Comparison of ENCODE assay signal across 9 cellular contexts in genomic region chr19:4678881-4679379, GRCh38. TPM values are rescaled to one million over a fixed set of nuclear protein-coding genes. Genes with fewer than 3 reads are reported as not detected.
DNase-seq lines count a peak whose midpoint lies in the region; ATAC-seq and TF ChIP-seq lines count a peak whose summit lies in the region.
"Had no signal": no experiment of that assay in that cellular context is flagged by ENCODE, and none has a peak within 500 bp of the region (broad histone marks: within the 10 kb centered on the region; RNA-seq: fewer than 3 reads in every experiment).

No MANE protein-coding gene starts in this region.

- H3K27me3 ChIP-seq in tibial nerve, result no peaks in the 10 kb centered on the region
- H3K27me3 ChIP-seq: transverse colon had no signal

- CTCF ChIA-PET in WTC11 (lab: Charles Lee), result interaction anchor here (0.6 to 2.9 kb wide), 19 partner anchors 11 to 710 kb away, joined by 3 to 15 read pairs (median 3); partner anchors contain the start of gene FEM1A

- TF ChIP-seq POLR2A in tibial nerve (IDR thresholded peaks at IDR 0.05), result no peak

- 52 to 61% methylated on average over 20 of the region's 20 CpGs for WGBS in tibial nerve, 2 donors

- H3K4me1 ChIP-seq in tibial nerve, result peaks cover 0 to 7% (median 0%) of the 10 kb centered on the region in 4 donors
- H3K4me1 ChIP-seq: transverse colon had no signal

- peaks cover 12% of the 10 kb centered on the region for H3K4me1 Mint-ChIP-seq in WTC11

- no peak for TF ChIP-seq CTCF in WTC11 (IDR thresholded peaks at IDR 0.05)
- no peak for TF ChIP-seq CTCF in tibial nerve (IDR thresholded peaks at IDR 0.05)

- no peaks in the 10 kb centered on the region for H3K27me3 Mint-ChIP-seq in WTC11 (ENCODE audit: low read depth)

- H3K36me3 Mint-ChIP-seq in WTC11, result peaks cover 13% of the 10 kb centered on the region

- peak overlapping the region; percentile 36; the same call in 1 of the 2 replicates for H3K4me3 ChIP-seq in iPS-18c (ENCODE audit: insufficient read depth, low read depth, low read length)
- no peak overlapping the region for H3K4me3 ChIP-seq in tibial nerve
- H3K4me3 ChIP-seq: transverse colon had no signal

- DNase-seq in left ventricle myocardium superior (no peak), cardiac septum (ENCODE audit: low spot score) (no peak), WTC11 (ENCODE audit: low spot score) (peak; percentile 96), tibial nerve (ENCODE audit: low spot score in 2 of 2) (no peak), NCI-H774 (lab: John Stamatoyannopoulos, UW) (no peak), midbrain (lab: John Stamatoyannopoulos, UW) (no peak)
- DNase-seq: transverse colon had no signal

- intact Hi-C loops in left ventricle myocardium superior (cut with micrococcal nuclease) (no loop called here), cardiac septum (cut with DNase I) (no loop called here)

- peak overlapping the region; percentile 41; the same call in 1 of the 2 replicates for H3K4me3 Mint-ChIP-seq in WTC11

- peaks cover 3 to 96% (median 12%) of the 10 kb centered on the region in 3 donors for H3K36me3 ChIP-seq in tibial nerve

- H3K27ac Mint-ChIP-seq in WTC11, result peak overlapping the region; percentile 92

- peak; percentile 7 for ATAC-seq in left ventricle myocardium superior
- peak; percentile 96 for ATAC-seq in WTC11
- no peak for ATAC-seq in HG03095 (IDR thresholded peaks at IDR 0.05; ENCODE audit: unreplicated experiment)

- no peaks in the 10 kb centered on the region for H3K9me3 Mint-ChIP-seq in WTC11

- H3K9me3 ChIP-seq in iPS-18c (ENCODE audit: control insufficient read depth, insufficient read depth, low read length) (no peaks in the 10 kb centered on the region), tibial nerve (no peaks in the 10 kb centered on the region)
- H3K9me3 ChIP-seq: transverse colon had no signal

- TF ChIP-seq EP300 in tibial nerve (IDR thresholded peaks at IDR 0.05), result no peak

- H3K27ac ChIP-seq in tibial nerve, result peak overlapping the region in 2 of 4 donors; percentile 22 to 35
- H3K27ac ChIP-seq: transverse colon had no signal

- POLR2A ChIA-PET in WTC11 (lab: Charles Lee), result interaction anchor here (0.6 kb wide), 1 partner anchor 574 kb away, joined by 3 read pairs; no protein-coding TSS in a partner anchor

TF ChIP-seq in WTC11, 78 proteins besides CTCF, POLR2A, EP300 and RAD21:
- TF ChIP-seq SP1 (CRISPR knock-in tag; conservative IDR thresholded peaks at IDR 0.05), result peak; percentile 46; the same call in 1 of the 2 replicates
- no peak for TF ChIP-seq MLX (CRISPR knock-in tag; IDR thresholded peaks at IDR 0.05)

RNA-seq across cellular contexts. Expression of gene MYDGF, which starts 8.8 kb away (rescaled TPM):
- 27.0 TPM for total RNA-seq in left ventricle myocardium superior
- total RNA-seq in cardiac septum, result 37.1 TPM
- total RNA-seq in WTC11 (2021), result 54.2 to 59.1 TPM (median 58.2 TPM) in 3 replicates
- total RNA-seq in tibial nerve, result 10 to 100 TPM; 33.5 to 48.7 (median 41.5) TPM

RNA-seq across cellular contexts. Expression of gene TNFAIP8L1, which starts 39.6 kb away (rescaled TPM):
- total RNA-seq in left ventricle myocardium superior (4.8 TPM), cardiac septum (3.6 TPM), WTC11 (2021) (8.3 to 8.7 TPM (median 8.6 TPM) in 3 replicates), tibial nerve (1 to 10 TPM; 7.3 to 8.8 (median 8.4) TPM)

RNA-seq across cellular contexts. Expression of gene DPP9, which starts 44.7 kb away (rescaled TPM):
- 53.9 TPM for total RNA-seq in left ventricle myocardium superior
- 39.0 TPM for total RNA-seq in cardiac septum
- 36.0 to 52.9 TPM (median 38.3 TPM) in 3 replicates for total RNA-seq in WTC11 (2021)
- total RNA-seq in tibial nerve, result 100 to 1,000 TPM in 1 of 4 donors, 10 to 100 TPM in 3; 53.9 to 134 (median 68.0) TPM
